12 cellular contexts compared by ENCODE assay signal in the genomic region with DNA sequence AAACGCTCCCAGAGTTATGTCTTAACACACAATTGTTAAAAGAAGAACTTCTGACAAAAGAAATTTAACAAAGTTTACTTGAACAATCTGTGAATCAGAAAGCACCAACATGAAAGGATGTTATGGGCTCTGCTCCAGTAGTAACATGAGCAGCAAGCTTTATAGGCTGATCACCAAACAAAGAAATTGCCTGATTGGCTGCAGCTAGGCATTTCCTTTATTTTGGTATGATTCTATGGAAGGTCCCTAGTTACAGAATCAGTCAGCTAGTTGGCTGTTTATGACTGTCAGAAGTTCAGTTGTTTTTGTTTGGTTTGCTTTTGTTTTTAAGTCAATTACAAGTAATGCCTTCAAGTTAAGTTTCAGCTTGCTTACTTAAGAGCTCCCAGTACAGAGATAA.
DNase-seq lines count a peak whose midpoint lies in the region; ATAC-seq, FAIRE-seq and TF ChIP-seq lines count a peak whose summit lies in the region.
"Had no signal": no experiment of that assay in that cellular context is flagged by ENCODE, and none has a peak within 500 bp of the region (broad histone marks: within the 10 kb centered on the region; RNA-seq: fewer than 3 reads in every experiment).

No MANE protein-coding gene starts in this region.

- no peak for TF ChIP-seq POLR2A in GM12878 (IDR thresholded peaks at IDR 0.05; ENCODE audit: low read depth, low read length)

- TF ChIP-seq EP300 in GM12878 (IDR thresholded peaks at IDR 0.05; ENCODE audit: borderline replicate concordance in 1 of 2, control insufficient read depth in 1 of 2, low read depth in 2 of 2, low read length in 2 of 2), result 0 out of 4 replicates have a peak, but pooled peaks of 1 of the 2 experiments have one; percentile 17

- no peaks in the 10 kb centered on the region for H3K36me3 ChIP-seq in GM12878 (ENCODE audit: control insufficient read depth in 2 of 2, insufficient read depth in 2 of 2, low read length in 1 of 2)
- H3K36me3 ChIP-seq in aorta (ENCODE audit: control insufficient read depth in 1 of 2, insufficient read depth in 2 of 2, low read length in 1 of 2), result no peaks in the 10 kb centered on the region
- no peaks in the 10 kb centered on the region for H3K36me3 ChIP-seq in tibial artery
- H3K36me3 ChIP-seq: esophagus squamous epithelium had no signal

- no peak for TF ChIP-seq RAD21 in GM12878 (IDR thresholded peaks at IDR 0.05; ENCODE audit: insufficient read depth, low read depth, low read length)

- H3K9me3 ChIP-seq in GM12878 (replicated peaks; ENCODE audit: control insufficient read depth, insufficient read depth, low read length) (no peaks in the 10 kb centered on the region), aorta (ENCODE audit: control insufficient read depth, low read length) (no peaks in the 10 kb centered on the region), tibial artery (no peaks in the 10 kb centered on the region)
- H3K9me3 ChIP-seq: esophagus squamous epithelium had no signal

- SMC1A ChIA-PET in GM12878 (lab: Charles Lee; ENCODE audit: uncharacterized antibody, unreplicated experiment), result interaction anchor here (0.7 to 1.6 kb wide), 3 partner anchors 101 to 1963 kb away, joined by 3 to 5 read pairs (median 5); a partner anchor contains a TSS

- DNase-seq in GM12878 (ENCODE audit: low read depth, low spot score) (peak; percentile 5), aorta (no peak), tibial artery (no peak), SW480 (ENCODE audit: low spot score) (no peak), HUDEP-2 (lab: John Stamatoyannopoulos, UW; ENCODE audit: unreplicated experiment in 76 of 76) (no peak)
- DNase-seq: activated naive CD8-positive, alpha-beta T cell treated with anti-CD3 and anti-CD28 coated beads, Interleukin-2, amount 50 U/mL, for 24 hours; esophagus squamous epithelium; NCI-H524 treated with DMSO at 0.1 percent for 48 hours had no signal

- TF ChIP-seq CTCF in GM12878 (IDR thresholded peaks at IDR 0.05 in 2 of 3, conservative IDR thresholded peaks at IDR 0.05 in 1 of 3; ENCODE audit: control insufficient read depth in 2 of 3, extremely low read depth in 1 of 3, insufficient read depth in 1 of 3, low read depth in 3 of 3, low read length in 3 of 3) (no peak), tibial artery (IDR thresholded peaks at IDR 0.05) (no peak)

- no peaks in the 10 kb centered on the region for H3K4me1 ChIP-seq in GM12878 (ENCODE audit: control insufficient read depth, insufficient read depth, low read length)
- no peaks in the 10 kb centered on the region for H3K4me1 ChIP-seq in aorta (ENCODE audit: control insufficient read depth in 1 of 2, insufficient read depth in 2 of 2, low read length in 2 of 2)
- H3K4me1 ChIP-seq in tibial artery, result no peaks in the 10 kb centered on the region
- H3K4me1 ChIP-seq: esophagus squamous epithelium had no signal

- H4K20me1 ChIP-seq in GM12878 (ENCODE audit: control insufficient read depth, insufficient read depth), result no peaks in the 10 kb centered on the region

- POLR2A ChIA-PET in GM12878 (lab: Charles Lee), result interaction anchor here (0.6 to 1.1 kb wide), 2 partner anchors 35 to 1474 kb away, joined by 3 read pairs; no protein-coding TSS in a partner anchor

- no peak overlapping the region for H3K9ac ChIP-seq in GM12878 (ENCODE audit: control insufficient read depth, insufficient read depth, low read length)

- CTCF ChIA-PET in GM12878 (lab: Yijun Ruan, JAX), result no interaction called here

- H3K27me3 ChIP-seq in GM12878 (replicated peaks in 1 of 2; ENCODE audit: control insufficient read depth in 2 of 2, insufficient read depth in 2 of 2, low read length in 1 of 2) (no peaks in the 10 kb centered on the region), aorta (ENCODE audit: control insufficient read depth in 1 of 2, insufficient read depth in 2 of 2, low read length in 1 of 2) (no peaks in the 10 kb centered on the region), tibial artery (no peaks in the 10 kb centered on the region)
- H3K27me3 ChIP-seq: esophagus squamous epithelium had no signal

- no peak overlapping the region for H2AFZ ChIP-seq in GM12878 (ENCODE audit: control insufficient read depth, low read depth, low read length)

- WGBS in GM12878 (ENCODE audit: insufficient coverage, insufficient replicate concordance, low lambda C conversion rate, missing lambda C conversion rate), result 0% methylated on average over 1 of the region's 1 CpG
- 57 to 62% methylated on average over 1 of the region's 1 CpG for WGBS in aorta, 2 donors

- FAIRE-seq in GM12878 (lab: Jason Lieb, UNC), result no peak
- FAIRE-seq: urothelium cell line had no signal

- H3K4me3 ChIP-seq in GM12878 (no peak overlapping the region), aorta (ENCODE audit: low read length in 2 of 2) (no peak overlapping the region), tibial artery (no peak overlapping the region)
- H3K4me3 ChIP-seq: esophagus squamous epithelium had no signal

- H3K4me2 ChIP-seq in GM12878 (ENCODE audit: control insufficient read depth, insufficient read depth), result no peak overlapping the region

- H3K79me2 ChIP-seq in GM12878 (ENCODE audit: control insufficient read depth, insufficient read depth, low read length), result no peaks in the 10 kb centered on the region

- BruUV-seq in GM12878 (replicated peaks; lab: Mats Ljungman, UMichigan), result no TSS peak

- H3K27ac ChIP-seq in GM12878 (ENCODE audit: control insufficient read depth, insufficient read depth) (no peak overlapping the region), aorta (ENCODE audit: low read depth in 1 of 2, low read length in 2 of 2) (no peak overlapping the region), tibial artery (no peak overlapping the region)
- H3K27ac ChIP-seq: esophagus squamous epithelium had no signal

- intact Hi-C loops in GM12878 (cut with micrococcal nuclease; ENCODE audit: unreplicated experiment) (no loop called here), aorta (cut with DNase I) (no loop called here), tibial artery (cut with DNase I; ENCODE audit: low total_unique reads) (no loop called here)

- RAD21 ChIA-PET in GM12878 (lab: Charles Lee; ENCODE audit: unreplicated experiment), result no interaction called here

- ATAC-seq in GM18517 (IDR thresholded peaks at IDR 0.05; ENCODE audit: unreplicated experiment) (peak; percentile 70), GM21381 (IDR thresholded peaks at IDR 0.05; ENCODE audit: unreplicated experiment) (peak; percentile 56), HG03135 (IDR thresholded peaks at IDR 0.05; ENCODE audit: unreplicated experiment) (peak; percentile 76), GM12878 (peak; percentile 85), aorta (ENCODE audit: low FRiP score) (no peak)
- ATAC-seq: activated naive CD8-positive, alpha-beta T cell treated with anti-CD3 and anti-CD28 coated beads, Interleukin-2, amount 50 U/mL, for 24 hours had no signal

- in situ Hi-C loops in GM12878 (cut with MboI), result no loop called here

TF ChIP-seq in GM12878, 131 proteins besides CTCF, POLR2A, EP300 and RAD21 (continues in another document):
- TF ChIP-seq CREM (IDR thresholded peaks at IDR 0.05; ENCODE audit: low read depth) (peak; percentile 30; the same call in 1 of the 2 replicates), MXI1 (IDR thresholded peaks at IDR 0.05; ENCODE audit: low read depth, low read length) (no peak), CREB1 (IDR thresholded peaks at IDR 0.05; ENCODE audit: low read depth) (0 out of 2 replicates have a peak, but pooled peaks have one; percentile 35), NR2C1 (IDR thresholded peaks at IDR 0.05) (no peak), JUNB (IDR thresholded peaks at IDR 0.05) (peak; percentile 89), YY1 (IDR thresholded peaks at IDR 0.05; ENCODE audit: low read depth, low read length) (no peak), IRF4 (IDR thresholded peaks at IDR 0.05; ENCODE audit: low read depth, low read length) (peak; percentile 54; the same call in 1 of the 2 replicates), SIX5 (IDR thresholded peaks at IDR 0.05; ENCODE audit: low read depth, low read length, severe bottlenecking) (no peak), SIN3A (IDR thresholded peaks at IDR 0.05; ENCODE audit: low read depth, low read length) (no peak), RB1 (IDR thresholded peaks at IDR 0.05; ENCODE audit: borderline replicate concordance) (no peak), SP1 (IDR thresholded peaks at IDR 0.05; ENCODE audit: low read depth, low read length) (peak; percentile 22), FOXM1 (IDR thresholded peaks at IDR 0.05; ENCODE audit: low read depth, low read length) (peak; percentile 66; the same call in 1 of the 2 replicates), LARP7 (IDR thresholded peaks at IDR 0.05) (no peak), PML (IDR thresholded peaks at IDR 0.05; ENCODE audit: low read length) (peak; percentile 40; the same call in 1 of the 2 replicates), GATAD2B (conservative IDR thresholded peaks at IDR 0.05; ENCODE audit: low read depth) (no peak)
- TF ChIP-seq, protein P1, sequence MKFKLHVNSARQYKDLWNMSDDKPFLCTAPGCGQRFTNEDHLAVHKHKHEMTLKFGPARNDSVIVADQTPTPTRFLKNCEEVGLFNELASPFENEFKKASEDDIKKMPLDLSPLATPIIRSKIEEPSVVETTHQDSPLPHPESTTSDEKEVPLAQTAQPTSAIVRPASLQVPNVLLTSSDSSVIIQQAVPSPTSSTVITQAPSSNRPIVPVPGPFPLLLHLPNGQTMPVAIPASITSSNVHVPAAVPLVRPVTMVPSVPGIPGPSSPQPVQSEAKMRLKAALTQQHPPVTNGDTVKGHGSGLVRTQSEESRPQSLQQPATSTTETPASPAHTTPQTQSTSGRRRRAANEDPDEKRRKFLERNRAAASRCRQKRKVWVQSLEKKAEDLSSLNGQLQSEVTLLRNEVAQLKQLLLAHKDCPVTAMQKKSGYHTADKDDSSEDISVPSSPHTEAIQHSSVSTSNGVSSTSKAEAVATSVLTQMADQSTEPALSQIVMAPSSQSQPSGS (IDR thresholded peaks at IDR 0.05; ENCODE audit: low read length), result peak; percentile 56; the same call in 1 of the 2 replicates
- TF ChIP-seq, protein P2, sequence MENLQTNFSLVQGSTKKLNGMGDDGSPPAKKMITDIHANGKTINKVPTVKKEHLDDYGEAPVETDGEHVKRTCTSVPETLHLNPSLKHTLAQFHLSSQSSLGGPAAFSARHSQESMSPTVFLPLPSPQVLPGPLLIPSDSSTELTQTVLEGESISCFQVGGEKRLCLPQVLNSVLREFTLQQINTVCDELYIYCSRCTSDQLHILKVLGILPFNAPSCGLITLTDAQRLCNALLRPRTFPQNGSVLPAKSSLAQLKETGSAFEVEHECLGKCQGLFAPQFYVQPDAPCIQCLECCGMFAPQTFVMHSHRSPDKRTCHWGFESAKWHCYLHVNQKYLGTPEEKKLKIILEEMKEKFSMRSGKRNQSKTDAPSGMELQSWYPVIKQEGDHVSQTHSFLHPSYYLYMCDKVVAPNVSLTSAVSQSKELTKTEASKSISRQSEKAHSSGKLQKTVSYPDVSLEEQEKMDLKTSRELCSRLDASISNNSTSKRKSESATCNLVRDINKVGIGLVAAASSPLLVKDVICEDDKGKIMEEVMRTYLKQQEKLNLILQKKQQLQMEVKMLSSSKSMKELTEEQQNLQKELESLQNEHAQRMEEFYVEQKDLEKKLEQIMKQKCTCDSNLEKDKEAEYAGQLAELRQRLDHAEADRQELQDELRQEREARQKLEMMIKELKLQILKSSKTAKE (IDR thresholded peaks at IDR 0.05; ENCODE audit: low read depth, poor library complexity, severe bottlenecking), result no peak
